1 cellular context compared by ENCODE assay signal in the genomic region with DNA sequence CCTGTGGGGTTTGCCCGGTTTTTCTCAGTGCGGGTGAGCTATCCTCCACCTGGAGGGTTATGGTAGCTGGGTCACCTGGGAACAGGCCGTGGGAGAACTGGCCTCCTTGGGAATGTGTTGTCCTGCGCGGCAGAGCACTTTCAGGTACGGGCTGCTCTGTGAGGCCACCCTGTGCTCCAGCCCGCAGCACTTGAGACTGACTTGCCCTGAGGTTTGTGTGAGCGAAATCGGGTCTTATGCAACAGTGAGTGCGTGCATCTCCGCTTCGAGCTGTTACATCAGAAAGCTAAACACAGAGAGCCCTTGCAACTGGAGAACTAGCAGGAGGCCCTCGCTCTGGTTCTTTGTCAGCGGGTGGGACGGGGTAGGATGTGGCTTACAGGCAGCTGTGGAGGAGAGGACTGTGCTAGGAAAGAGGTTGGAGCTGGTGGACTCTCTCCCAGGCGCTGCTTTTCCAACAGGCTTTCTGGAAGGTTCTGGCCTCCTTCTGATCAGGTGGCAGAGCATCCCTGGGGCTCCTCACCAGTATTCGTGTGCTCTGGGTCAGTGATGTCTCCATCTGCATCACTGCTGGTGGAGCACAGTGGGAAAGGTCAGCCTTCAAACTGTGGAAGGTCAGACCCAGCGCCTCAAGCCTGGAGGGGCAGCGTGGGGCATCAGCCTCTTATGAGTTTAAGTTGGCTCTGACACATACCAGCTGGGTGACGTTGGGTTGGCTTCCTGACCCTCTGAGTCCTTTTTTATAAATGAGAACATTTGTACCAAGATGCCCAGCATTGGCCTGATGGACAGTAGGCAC.
TF ChIP-seq lines count a peak whose summit lies in the region.

No MANE protein-coding gene starts in this region.

TF ChIP-seq in HepG2, 621 proteins besides CTCF, POLR2A, EP300 and RAD21 (continued from another document and continues in another):
- TF ChIP-seq, protein P1, sequence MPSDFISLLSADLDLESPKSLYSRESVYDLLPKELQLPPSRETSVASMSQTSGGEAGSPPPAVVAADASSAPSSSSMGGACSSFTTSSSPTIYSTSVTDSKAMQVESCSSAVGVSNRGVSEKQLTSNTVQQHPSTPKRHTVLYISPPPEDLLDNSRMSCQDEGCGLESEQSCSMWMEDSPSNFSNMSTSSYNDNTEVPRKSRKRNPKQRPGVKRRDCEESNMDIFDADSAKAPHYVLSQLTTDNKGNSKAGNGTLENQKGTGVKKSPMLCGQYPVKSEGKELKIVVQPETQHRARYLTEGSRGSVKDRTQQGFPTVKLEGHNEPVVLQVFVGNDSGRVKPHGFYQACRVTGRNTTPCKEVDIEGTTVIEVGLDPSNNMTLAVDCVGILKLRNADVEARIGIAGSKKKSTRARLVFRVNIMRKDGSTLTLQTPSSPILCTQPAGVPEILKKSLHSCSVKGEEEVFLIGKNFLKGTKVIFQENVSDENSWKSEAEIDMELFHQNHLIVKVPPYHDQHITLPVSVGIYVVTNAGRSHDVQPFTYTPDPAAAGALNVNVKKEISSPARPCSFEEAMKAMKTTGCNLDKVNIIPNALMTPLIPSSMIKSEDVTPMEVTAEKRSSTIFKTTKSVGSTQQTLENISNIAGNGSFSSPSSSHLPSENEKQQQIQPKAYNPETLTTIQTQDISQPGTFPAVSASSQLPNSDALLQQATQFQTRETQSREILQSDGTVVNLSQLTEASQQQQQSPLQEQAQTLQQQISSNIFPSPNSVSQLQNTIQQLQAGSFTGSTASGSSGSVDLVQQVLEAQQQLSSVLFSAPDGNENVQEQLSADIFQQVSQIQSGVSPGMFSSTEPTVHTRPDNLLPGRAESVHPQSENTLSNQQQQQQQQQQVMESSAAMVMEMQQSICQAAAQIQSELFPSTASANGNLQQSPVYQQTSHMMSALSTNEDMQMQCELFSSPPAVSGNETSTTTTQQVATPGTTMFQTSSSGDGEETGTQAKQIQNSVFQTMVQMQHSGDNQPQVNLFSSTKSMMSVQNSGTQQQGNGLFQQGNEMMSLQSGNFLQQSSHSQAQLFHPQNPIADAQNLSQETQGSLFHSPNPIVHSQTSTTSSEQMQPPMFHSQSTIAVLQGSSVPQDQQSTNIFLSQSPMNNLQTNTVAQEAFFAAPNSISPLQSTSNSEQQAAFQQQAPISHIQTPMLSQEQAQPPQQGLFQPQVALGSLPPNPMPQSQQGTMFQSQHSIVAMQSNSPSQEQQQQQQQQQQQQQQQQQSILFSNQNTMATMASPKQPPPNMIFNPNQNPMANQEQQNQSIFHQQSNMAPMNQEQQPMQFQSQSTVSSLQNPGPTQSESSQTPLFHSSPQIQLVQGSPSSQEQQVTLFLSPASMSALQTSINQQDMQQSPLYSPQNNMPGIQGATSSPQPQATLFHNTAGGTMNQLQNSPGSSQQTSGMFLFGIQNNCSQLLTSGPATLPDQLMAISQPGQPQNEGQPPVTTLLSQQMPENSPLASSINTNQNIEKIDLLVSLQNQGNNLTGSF (CRISPR knock-in tag; IDR thresholded peaks at IDR 0.05), result no peak
- TF ChIP-seq ZSCAN29 (CRISPR knock-in tag; conservative IDR thresholded peaks at IDR 0.05) (peak; percentile 85), MAFK (conservative IDR thresholded peaks at IDR 0.05 in 1 of 2, IDR thresholded peaks at IDR 0.05 in 1 of 2; ENCODE audit: low read length in 2 of 2) (no peak), GFI1 (CRISPR knock-in tag; IDR thresholded peaks at IDR 0.05; ENCODE audit: borderline replicate concordance) (no peak), ZNF251 (CRISPR knock-in tag; IDR thresholded peaks at IDR 0.05) (no peak), HNRNPL (IDR thresholded peaks at IDR 0.05; ENCODE audit: low read depth, low read length) (no peak), MEIS2 (CRISPR knock-in tag; IDR thresholded peaks at IDR 0.05) (no peak), NFKB2 (CRISPR knock-in tag; IDR thresholded peaks at IDR 0.05; ENCODE audit: borderline replicate concordance) (no peak), ONECUT2 (CRISPR knock-in tag; IDR thresholded peaks at IDR 0.05) (no peak), ZNF564 (CRISPR knock-in tag; IDR thresholded peaks at IDR 0.05) (no peak), TBX3 (IDR thresholded peaks at IDR 0.05; ENCODE audit: borderline replicate concordance) (no peak), SP5 (CRISPR knock-in tag; IDR thresholded peaks at IDR 0.05; ENCODE audit: borderline replicate concordance, low read depth) (no peak), ZNF589 (CRISPR knock-in tag; conservative IDR thresholded peaks at IDR 0.05) (no peak), ARID2 (CRISPR knock-in tag; IDR thresholded peaks at IDR 0.05; ENCODE audit: borderline replicate concordance) (no peak), IKZF4 (CRISPR knock-in tag; IDR thresholded peaks at IDR 0.05; ENCODE audit: borderline replicate concordance, low read depth, not compliant biosample characterization) (no peak), SYNCRIP (IDR thresholded peaks at IDR 0.05; ENCODE audit: insufficient read depth, low read depth, low read length) (no peak), MTF1 (CRISPR knock-in tag; IDR thresholded peaks at IDR 0.05) (no peak), ZNF34 (CRISPR knock-in tag; IDR thresholded peaks at IDR 0.05; ENCODE audit: borderline replicate concordance) (0 out of 2 replicates have a peak, but pooled peaks have one; percentile 79), TCF7L2 (IDR thresholded peaks at IDR 0.05; ENCODE audit: low read depth, low read length) (no peak), POGZ (CRISPR knock-in tag; IDR thresholded peaks at IDR 0.05) (no peak), NR2C2 (CRISPR knock-in tag; IDR thresholded peaks at IDR 0.05; ENCODE audit: borderline replicate concordance) (peak; percentile 78), ATM (IDR thresholded peaks at IDR 0.05; ENCODE audit: borderline replicate concordance) (no peak; the same call in 1 of the 2 replicates), CEBPG (CRISPR knock-in tag; IDR thresholded peaks at IDR 0.05) (peak; percentile 98), ZNF777 (CRISPR knock-in tag; IDR thresholded peaks at IDR 0.05) (no peak), HNRNPUL1 (IDR thresholded peaks at IDR 0.05; ENCODE audit: low read depth, low read length) (no peak), SMYD3 (CRISPR knock-in tag; IDR thresholded peaks at IDR 0.05) (no peak), CHD2 (IDR thresholded peaks at IDR 0.05; ENCODE audit: low read depth, low read length) (no peak), BCL6 (CRISPR knock-in tag; IDR thresholded peaks at IDR 0.05) (peak; percentile 84), ATRX (CRISPR knock-in tag; IDR thresholded peaks at IDR 0.05; ENCODE audit: borderline replicate concordance) (no peak), BORCS8-MEF2B (CRISPR knock-in tag; IDR thresholded peaks at IDR 0.05) (0 out of 2 replicates have a peak, but pooled peaks have one; percentile 63), ZNF772 (CRISPR knock-in tag; IDR thresholded peaks at IDR 0.05) (no peak), HMG20A (CRISPR knock-in tag; IDR thresholded peaks at IDR 0.05; ENCODE audit: borderline replicate concordance) (peak; percentile 75; the same call in 1 of the 2 replicates), DR1 (CRISPR knock-in tag; IDR thresholded peaks at IDR 0.05) (no peak), MATR3 (CRISPR knock-in tag; IDR thresholded peaks at IDR 0.05) (no peak), KDM1A (CRISPR knock-in tag; IDR thresholded peaks at IDR 0.05) (peak; percentile 87; the same call in 1 of the 2 replicates)
- TF ChIP-seq, protein P2, sequence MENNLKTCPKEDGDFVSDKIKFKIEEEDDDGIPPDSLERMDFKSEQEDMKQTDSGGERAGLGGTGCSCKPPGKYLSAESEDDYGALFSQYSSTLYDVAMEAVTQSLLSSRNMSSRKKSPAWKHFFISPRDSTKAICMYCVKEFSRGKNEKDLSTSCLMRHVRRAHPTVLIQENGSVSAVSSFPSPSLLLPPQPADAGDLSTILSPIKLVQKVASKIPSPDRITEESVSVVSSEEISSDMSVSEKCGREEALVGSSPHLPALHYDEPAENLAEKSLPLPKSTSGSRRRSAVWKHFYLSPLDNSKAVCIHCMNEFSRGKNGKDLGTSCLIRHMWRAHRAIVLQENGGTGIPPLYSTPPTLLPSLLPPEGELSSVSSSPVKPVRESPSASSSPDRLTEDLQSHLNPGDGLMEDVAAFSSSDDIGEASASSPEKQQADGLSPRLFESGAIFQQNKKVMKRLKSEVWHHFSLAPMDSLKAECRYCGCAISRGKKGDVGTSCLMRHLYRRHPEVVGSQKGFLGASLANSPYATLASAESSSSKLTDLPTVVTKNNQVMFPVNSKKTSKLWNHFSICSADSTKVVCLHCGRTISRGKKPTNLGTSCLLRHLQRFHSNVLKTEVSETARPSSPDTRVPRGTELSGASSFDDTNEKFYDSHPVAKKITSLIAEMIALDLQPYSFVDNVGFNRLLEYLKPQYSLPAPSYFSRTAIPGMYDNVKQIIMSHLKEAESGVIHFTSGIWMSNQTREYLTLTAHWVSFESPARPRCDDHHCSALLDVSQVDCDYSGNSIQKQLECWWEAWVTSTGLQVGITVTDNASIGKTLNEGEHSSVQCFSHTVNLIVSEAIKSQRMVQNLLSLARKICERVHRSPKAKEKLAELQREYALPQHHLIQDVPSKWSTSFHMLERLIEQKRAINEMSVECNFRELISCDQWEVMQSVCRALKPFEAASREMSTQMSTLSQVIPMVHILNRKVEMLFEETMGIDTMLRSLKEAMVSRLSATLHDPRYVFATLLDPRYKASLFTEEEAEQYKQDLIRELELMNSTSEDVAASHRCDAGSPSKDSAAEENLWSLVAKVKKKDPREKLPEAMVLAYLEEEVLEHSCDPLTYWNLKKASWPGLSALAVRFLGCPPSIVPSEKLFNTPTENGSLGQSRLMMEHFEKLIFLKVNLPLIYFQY (CRISPR knock-in tag; IDR thresholded peaks at IDR 0.05; ENCODE audit: borderline replicate concordance), result no peak
- TF ChIP-seq, protein P3, sequence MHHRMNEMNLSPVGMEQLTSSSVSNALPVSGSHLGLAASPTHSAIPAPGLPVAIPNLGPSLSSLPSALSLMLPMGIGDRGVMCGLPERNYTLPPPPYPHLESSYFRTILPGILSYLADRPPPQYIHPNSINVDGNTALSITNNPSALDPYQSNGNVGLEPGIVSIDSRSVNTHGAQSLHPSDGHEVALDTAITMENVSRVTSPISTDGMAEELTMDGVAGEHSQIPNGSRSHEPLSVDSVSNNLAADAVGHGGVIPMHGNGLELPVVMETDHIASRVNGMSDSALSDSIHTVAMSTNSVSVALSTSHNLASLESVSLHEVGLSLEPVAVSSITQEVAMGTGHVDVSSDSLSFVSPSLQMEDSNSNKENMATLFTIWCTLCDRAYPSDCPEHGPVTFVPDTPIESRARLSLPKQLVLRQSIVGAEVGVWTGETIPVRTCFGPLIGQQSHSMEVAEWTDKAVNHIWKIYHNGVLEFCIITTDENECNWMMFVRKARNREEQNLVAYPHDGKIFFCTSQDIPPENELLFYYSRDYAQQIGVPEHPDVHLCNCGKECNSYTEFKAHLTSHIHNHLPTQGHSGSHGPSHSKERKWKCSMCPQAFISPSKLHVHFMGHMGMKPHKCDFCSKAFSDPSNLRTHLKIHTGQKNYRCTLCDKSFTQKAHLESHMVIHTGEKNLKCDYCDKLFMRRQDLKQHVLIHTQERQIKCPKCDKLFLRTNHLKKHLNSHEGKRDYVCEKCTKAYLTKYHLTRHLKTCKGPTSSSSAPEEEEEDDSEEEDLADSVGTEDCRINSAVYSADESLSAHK (CRISPR knock-in tag; IDR thresholded peaks at IDR 0.05; ENCODE audit: borderline replicate concordance), result no peak
- TF ChIP-seq, protein P4, sequence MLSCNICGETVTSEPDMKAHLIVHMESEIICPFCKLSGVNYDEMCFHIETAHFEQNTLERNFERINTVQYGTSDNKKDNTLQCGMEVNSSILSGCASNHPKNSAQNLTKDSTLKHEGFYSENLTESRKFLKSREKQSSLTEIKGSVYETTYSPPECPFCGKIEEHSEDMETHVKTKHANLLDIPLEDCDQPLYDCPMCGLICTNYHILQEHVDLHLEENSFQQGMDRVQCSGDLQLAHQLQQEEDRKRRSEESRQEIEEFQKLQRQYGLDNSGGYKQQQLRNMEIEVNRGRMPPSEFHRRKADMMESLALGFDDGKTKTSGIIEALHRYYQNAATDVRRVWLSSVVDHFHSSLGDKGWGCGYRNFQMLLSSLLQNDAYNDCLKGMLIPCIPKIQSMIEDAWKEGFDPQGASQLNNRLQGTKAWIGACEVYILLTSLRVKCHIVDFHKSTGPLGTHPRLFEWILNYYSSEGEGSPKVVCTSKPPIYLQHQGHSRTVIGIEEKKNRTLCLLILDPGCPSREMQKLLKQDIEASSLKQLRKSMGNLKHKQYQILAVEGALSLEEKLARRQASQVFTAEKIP (CRISPR knock-in tag; IDR thresholded peaks at IDR 0.05; ENCODE audit: borderline replicate concordance), result no peak
- TF ChIP-seq, protein P5, sequence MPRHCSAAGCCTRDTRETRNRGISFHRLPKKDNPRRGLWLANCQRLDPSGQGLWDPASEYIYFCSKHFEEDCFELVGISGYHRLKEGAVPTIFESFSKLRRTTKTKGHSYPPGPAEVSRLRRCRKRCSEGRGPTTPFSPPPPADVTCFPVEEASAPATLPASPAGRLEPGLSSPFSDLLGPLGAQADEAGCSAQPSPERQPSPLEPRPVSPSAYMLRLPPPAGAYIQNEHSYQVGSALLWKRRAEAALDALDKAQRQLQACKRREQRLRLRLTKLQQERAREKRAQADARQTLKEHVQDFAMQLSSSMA (CRISPR knock-in tag; IDR thresholded peaks at IDR 0.05), result no peak
- TF ChIP-seq, protein P6, sequence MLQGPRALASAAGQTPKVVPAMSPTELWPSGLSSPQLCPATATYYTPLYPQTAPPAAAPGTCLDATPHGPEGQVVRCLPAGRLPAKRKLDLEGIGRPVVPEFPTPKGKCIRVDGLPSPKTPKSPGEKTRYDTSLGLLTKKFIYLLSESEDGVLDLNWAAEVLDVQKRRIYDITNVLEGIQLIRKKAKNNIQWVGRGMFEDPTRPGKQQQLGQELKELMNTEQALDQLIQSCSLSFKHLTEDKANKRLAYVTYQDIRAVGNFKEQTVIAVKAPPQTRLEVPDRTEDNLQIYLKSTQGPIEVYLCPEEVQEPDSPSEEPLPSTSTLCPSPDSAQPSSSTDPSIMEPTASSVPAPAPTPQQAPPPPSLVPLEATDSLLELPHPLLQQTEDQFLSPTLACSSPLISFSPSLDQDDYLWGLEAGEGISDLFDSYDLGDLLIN (CRISPR knock-in tag; IDR thresholded peaks at IDR 0.05; ENCODE audit: borderline replicate concordance), result no peak
- TF ChIP-seq, protein P7, sequence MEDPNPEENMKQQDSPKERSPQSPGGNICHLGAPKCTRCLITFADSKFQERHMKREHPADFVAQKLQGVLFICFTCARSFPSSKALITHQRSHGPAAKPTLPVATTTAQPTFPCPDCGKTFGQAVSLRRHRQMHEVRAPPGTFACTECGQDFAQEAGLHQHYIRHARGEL (CRISPR knock-in tag; IDR thresholded peaks at IDR 0.05), result no peak
- TF ChIP-seq, protein P8, sequence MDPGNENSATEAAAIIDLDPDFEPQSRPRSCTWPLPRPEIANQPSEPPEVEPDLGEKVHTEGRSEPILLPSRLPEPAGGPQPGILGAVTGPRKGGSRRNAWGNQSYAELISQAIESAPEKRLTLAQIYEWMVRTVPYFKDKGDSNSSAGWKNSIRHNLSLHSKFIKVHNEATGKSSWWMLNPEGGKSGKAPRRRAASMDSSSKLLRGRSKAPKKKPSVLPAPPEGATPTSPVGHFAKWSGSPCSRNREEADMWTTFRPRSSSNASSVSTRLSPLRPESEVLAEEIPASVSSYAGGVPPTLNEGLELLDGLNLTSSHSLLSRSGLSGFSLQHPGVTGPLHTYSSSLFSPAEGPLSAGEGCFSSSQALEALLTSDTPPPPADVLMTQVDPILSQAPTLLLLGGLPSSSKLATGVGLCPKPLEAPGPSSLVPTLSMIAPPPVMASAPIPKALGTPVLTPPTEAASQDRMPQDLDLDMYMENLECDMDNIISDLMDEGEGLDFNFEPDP (CRISPR knock-in tag; conservative IDR thresholded peaks at IDR 0.05), result no peak
